In genomic region chr1:154548028-154548427, GRCh38 we compare ENCODE assay signal across 7 cellular contexts. TPM values are rescaled to one million over a fixed set of nuclear protein-coding genes. Genes with fewer than 3 reads are reported as not detected.
DNase-seq lines count a peak whose midpoint lies in the region; ATAC-seq and TF ChIP-seq lines count a peak whose summit lies in the region.
"Had no signal": no experiment of that assay in that cellular context is flagged by ENCODE, and none has a peak within 500 bp of the region (broad histone marks: within the 10 kb centered on the region; RNA-seq: fewer than 3 reads in every experiment).

No MANE protein-coding gene starts in this region.

- H3K27me3 ChIP-seq in Caco-2 (replicated peaks; ENCODE audit: control insufficient read depth, insufficient read depth, low read length) = no peaks in the 10 kb centered on the region

- H3K36me3 ChIP-seq in Caco-2 (ENCODE audit: control insufficient read depth, insufficient read depth, low read length) = peaks cover 6% of the 10 kb centered on the region

- no peaks in the 10 kb centered on the region for H3K9me3 Mint-ChIP-seq in Caco-2 (ENCODE audit: unreplicated experiment)

- no peak for TF ChIP-seq CTCF in VCaP (conservative IDR thresholded peaks at IDR 0.05)
- TF ChIP-seq CTCF in Caco-2 (IDR thresholded peaks at IDR 0.05; ENCODE audit: insufficient read depth in 1 of 2, low read depth in 1 of 2, low read length in 1 of 2, severe bottlenecking in 1 of 2, unreplicated experiment in 1 of 2) = no peak

- peak overlapping the region; percentile 32 for H3K27ac ChIP-seq in VCaP

- POLR2A ChIA-PET in Caco-2 (lab: Charles Lee) = no interaction called here

- peak; percentile 89 for DNase-seq in left lobe of liver (ENCODE audit: low spot score)
- no peak for DNase-seq in AG08395 (ENCODE audit: low spot score)
- DNase-seq in Caco-2 = no peak
- DNase-seq: GDM1, NCI-H82, SHP77 treated with DMSO at 0.1 percent for 48 hours had no signal

- H3K36me3 Mint-ChIP-seq in Caco-2 (ENCODE audit: insufficient read depth, unreplicated experiment) = peaks cover 41% of the 10 kb centered on the region

- peaks cover 4% of the 10 kb centered on the region for H3K27me3 Mint-ChIP-seq in Caco-2 (ENCODE audit: insufficient read depth, unreplicated experiment)

- peak; percentile 87 for ATAC-seq in left lobe of liver

- peaks cover 9% of the 10 kb centered on the region for H3K4me1 Mint-ChIP-seq in Caco-2 (ENCODE audit: low read depth, unreplicated experiment)

- H3K27ac Mint-ChIP-seq in Caco-2 (ENCODE audit: unreplicated experiment) = no peak overlapping the region

- H3K4me1 ChIP-seq in Caco-2 = no peaks in the 10 kb centered on the region

- H3K4me3 ChIP-seq in Caco-2 (ENCODE audit: low read depth, low read length) = no peak overlapping the region

- CTCF ChIA-PET in Caco-2 (lab: Charles Lee) = no interaction called here

- BruUV-seq in Caco-2 (replicated peaks; lab: Mats Ljungman, UMichigan) = no TSS peak

- H3K4me3 Mint-ChIP-seq in Caco-2 (ENCODE audit: unreplicated experiment) = no peak overlapping the region

- intact Hi-C loops in Caco-2 (cut with micrococcal nuclease; ENCODE audit: unreplicated experiment) = loop anchor here (5.0 kb wide), 1 partner anchor 196 kb away; no protein-coding TSS in a partner anchor

- H3K9me3 ChIP-seq in Caco-2 = no peaks in the 10 kb centered on the region

RNA-seq across cellular contexts. Expression of gene UBE2Q1, which starts 10.4 kb away (rescaled TPM):
- total RNA-seq in left lobe of liver (35.4 TPM), Caco-2 (2022) (92.2 and 93.2 TPM in 2 replicates)

RNA-seq across cellular contexts. Expression of gene CHRNB2, which starts 19.6 kb away (rescaled TPM):
- total RNA-seq in left lobe of liver = 0.10 TPM
- total RNA-seq in Caco-2 (2022) = 0.09 TPM in 1 of 2 replicates, not detected in the other

RNA-seq across cellular contexts. Expression of gene SHE, which starts 45.8 kb away (rescaled TPM):
- 5.4 TPM for total RNA-seq in left lobe of liver
- total RNA-seq in Caco-2 (2022) = 0.07 TPM in 1 of 2 replicates, not detected in the other

RNA-seq across cellular contexts. Expression of gene TDRD10, which starts 46.0 kb away (rescaled TPM):
- total RNA-seq in left lobe of liver = 2.2 TPM
- total RNA-seq in Caco-2 (2022) = not detected in 2 replicates

RNA-seq across cellular contexts. Expression of gene ADAR, which starts 60.0 kb away (rescaled TPM):
- 83.7 TPM for total RNA-seq in left lobe of liver
- total RNA-seq in Caco-2 (2022) = 178 and 190 TPM in 2 replicates
